22 cellular contexts compared by ENCODE assay signal in the genomic region with DNA sequence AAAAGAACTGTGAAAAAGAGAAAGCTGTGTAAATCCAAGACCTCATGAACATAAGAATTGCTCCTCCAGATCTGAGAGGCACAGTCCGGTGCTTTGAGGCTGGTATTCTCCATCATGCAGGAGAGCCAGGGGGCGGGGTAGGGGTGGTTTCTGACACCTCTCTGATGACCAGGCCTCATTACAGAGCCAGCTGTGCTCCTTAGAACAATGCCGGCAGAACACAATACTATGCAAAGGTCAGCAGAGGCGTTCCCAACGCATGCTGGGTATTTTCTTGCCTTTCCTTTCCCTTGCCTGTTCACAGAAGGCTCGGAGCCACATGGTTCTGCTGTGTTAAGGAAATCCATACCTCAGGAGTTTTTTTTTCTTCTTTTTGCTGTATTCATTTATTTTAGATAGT.
"Had no signal": no experiment of that assay in that cellular context is flagged by ENCODE, and none has a peak within 500 bp of the region (broad histone marks: within the 10 kb centered on the region; RNA-seq: fewer than 3 reads in every experiment).

No MANE protein-coding gene starts in this region.

- H3K4me3 ChIP-seq: breast epithelium, dorsolateral prefrontal cortex, spleen had no signal

- H3K9me3 Mint-ChIP-seq: activated T-helper 2 cell treated with anti-CD3 and anti-CD28 coated beads, Interferon-gamma antibody, Interleukin-2, Interleukin-4, amounts not matched to agents 10 μg/mL and 5 μg/mL and 100 μg/mL, durations not matched to agents 14 hours and 24 hours and 36 hours; T-helper 1 cell treated with Interleukin-12 subunit alpha and Interleukin-12 subunit beta and Interleukin-4 antibody, amounts not matched to agents 30 μg/mL and 1 μg/mL, for 36 hours had no signal

- H3K4me3 Mint-ChIP-seq: activated naive CD8-positive, alpha-beta T cell treated with anti-CD3 and anti-CD28 coated beads for 36 hours; activated T-cell treated with anti-CD3 and anti-CD28 coated beads, Interleukin-2, amount 50 U/mL, for 4 hours; central memory CD8-positive, alpha-beta T cell; nephron; T-helper 1 cell treated with Interleukin-12 subunit alpha and Interleukin-12 subunit beta and Interleukin-4 antibody, amounts not matched to agents 30 μg/mL and 1 μg/mL, for 36 hours had no signal

- H3K36me3 ChIP-seq: breast epithelium, spleen had no signal

- H3K4me1 ChIP-seq: breast epithelium, spleen had no signal

- H3K4me1 Mint-ChIP-seq: activated naive CD8-positive, alpha-beta T cell treated with anti-CD3 and anti-CD28 coated beads for 36 hours; central memory CD8-positive, alpha-beta T cell; nephron had no signal

- H3K27me3 ChIP-seq: breast epithelium, dorsolateral prefrontal cortex, spleen had no signal

- H3K27ac ChIP-seq: breast epithelium, spleen had no signal

- H3K9me3 ChIP-seq: breast epithelium had no signal

- H3K36me3 Mint-ChIP-seq: activated naive CD8-positive, alpha-beta T cell treated with anti-CD3 and anti-CD28 coated beads for 36 hours had no signal

- H3K27ac Mint-ChIP-seq: activated naive CD8-positive, alpha-beta T cell treated with anti-CD3 and anti-CD28 coated beads for 36 hours; activated T-helper 2 cell treated with anti-CD3 and anti-CD28 coated beads, Interferon-gamma antibody, Interleukin-2, Interleukin-4, amounts not matched to agents 10 μg/mL and 5 μg/mL and 100 μg/mL, durations not matched to agents 14 hours and 24 hours and 36 hours; nephron; T-helper 1 cell treated with Interleukin-12 subunit alpha and Interleukin-12 subunit beta and Interleukin-4 antibody, amounts not matched to agents 30 μg/mL and 1 μg/mL, for 36 hours had no signal

- DNase-seq: activated CD4-positive, alpha-beta T cell treated with anti-CD3 and anti-CD28 coated beads for 4 hours; activated CD4-positive, alpha-beta T cell treated with anti-CD3 and anti-CD28 coated beads, Interleukin-2, amount 50 U/mL, for 48 hours; activated CD4-positive, CD25-positive, alpha-beta regulatory T cell; activated CD8-positive, alpha-beta memory T cell treated with anti-CD3 and anti-CD28 coated beads, Interleukin-2, amount 50 U/mL, for 48 hours; activated naive CD4-positive, alpha-beta T cell treated with Interleukin-2 at 50 U/mL for 16 hours; activated naive CD8-positive, alpha-beta T cell treated with anti-CD3 and anti-CD28 coated beads for 36 hours; activated T-cell treated with anti-CD3 and anti-CD28 coated beads, Interleukin-2, amount 50 U/mL, for 4 hours; amniotic stem cell; dorsolateral prefrontal cortex; foreskin fibroblast; kidney glomerular epithelial cell; left ventricle myocardium superior; occipital lobe; spleen; stimulated activated CD4-positive, alpha-beta T cell treated with anti-CD3 and anti-CD28 coated beads, Interleukin-4, amount 100 ng/mL, for 1 hour; stimulated activated naive CD4-positive, alpha-beta T cell treated with Interleukin-2 at 50 U/mL for 16 hours; T1000 had no signal
